ENCODE assay signal across 10 cellular contexts in genomic region chrX:56281789-56282188, GRCh38. TPM values are rescaled to one million over a fixed set of nuclear protein-coding genes. Genes with fewer than 3 reads are reported as not detected.
DNase-seq lines count a peak whose midpoint lies in the region; ATAC-seq and TF ChIP-seq lines count a peak whose summit lies in the region.
"Had no signal": no experiment of that assay in that cellular context is flagged by ENCODE, and none has a peak within 500 bp of the region (broad histone marks: within the 10 kb centered on the region; RNA-seq: fewer than 3 reads in every experiment).

No MANE protein-coding gene starts in this region.

- no peaks in the 10 kb centered on the region for H3K36me3 Mint-ChIP-seq in stimulated activated effector memory CD8-positive, alpha-beta T cell treated with anti-CD3 and anti-CD28 coated beads, Interleukin-12 subunit alpha, Interleukin-12 subunit beta, amount 100 ng/mL, for 72 hours

- H3K4me1 Mint-ChIP-seq in stimulated activated effector memory CD8-positive, alpha-beta T cell treated with anti-CD3 and anti-CD28 coated beads, Interleukin-12 subunit alpha, Interleukin-12 subunit beta, amount 100 ng/mL, for 72 hours, result no peaks in the 10 kb centered on the region

- no peaks in the 10 kb centered on the region for H3K27me3 ChIP-seq in BJ (ENCODE audit: control insufficient read depth, insufficient read depth, low read length)
- no peaks in the 10 kb centered on the region for H3K27me3 ChIP-seq in SJCRH30
- no peaks in the 10 kb centered on the region for H3K27me3 ChIP-seq in foreskin keratinocyte
- H3K27me3 ChIP-seq: neutrophil had no signal

- POLR2A ChIA-PET in BJ (lab: Charles Lee), result no interaction called here

- H3K4me3 ChIP-seq in BJ (ENCODE audit: low read depth, low read length) (no peak overlapping the region), GM12865 (ENCODE audit: low read depth, low read length) (no peak overlapping the region), SJCRH30 (no peak overlapping the region)
- H3K4me3 ChIP-seq: thoracic aorta had no signal

- TF ChIP-seq CTCF in BJ (IDR thresholded peaks at IDR 0.05; ENCODE audit: insufficient read depth, low read depth, low read length) (0 out of 2 replicates have a peak, but pooled peaks have one; percentile 6), GM12865 (IDR thresholded peaks at IDR 0.05; ENCODE audit: insufficient read depth, low read depth, low read length, missing control alignments) (no peak), foreskin keratinocyte (conservative IDR thresholded peaks at IDR 0.05) (peak; percentile 55)

- CTCF ChIA-PET in BJ (lab: Yijun Ruan, JAX), result interaction anchor here (0.9 to 1.5 kb wide), 3 partner anchors 445 to 696 kb away, joined by 3 to 11 read pairs (median 8); partner anchors contain the start of gene NBDY

- no peak overlapping the region for H3K27ac Mint-ChIP-seq in stimulated activated effector memory CD8-positive, alpha-beta T cell treated with anti-CD3 and anti-CD28 coated beads, Interleukin-12 subunit alpha, Interleukin-12 subunit beta, amount 100 ng/mL, for 72 hours

- H3K9me3 Mint-ChIP-seq in stimulated activated effector memory CD8-positive, alpha-beta T cell treated with anti-CD3 and anti-CD28 coated beads, Interleukin-12 subunit alpha, Interleukin-12 subunit beta, amount 100 ng/mL, for 72 hours, result no peaks in the 10 kb centered on the region

- H3K36me3 ChIP-seq in BJ (ENCODE audit: control insufficient read depth, insufficient read depth, low read length), result no peaks in the 10 kb centered on the region
- H3K36me3 ChIP-seq in SJCRH30, result no peaks in the 10 kb centered on the region
- H3K36me3 ChIP-seq: neutrophil, thoracic aorta had no signal

- H3K4me1 ChIP-seq in SJCRH30 (no peaks in the 10 kb centered on the region), foreskin keratinocyte (no peaks in the 10 kb centered on the region)

- H3K4me3 Mint-ChIP-seq in stimulated activated effector memory CD8-positive, alpha-beta T cell treated with anti-CD3 and anti-CD28 coated beads, Interleukin-12 subunit alpha, Interleukin-12 subunit beta, amount 100 ng/mL, for 72 hours, result no peak overlapping the region

- no peak overlapping the region for H3K27ac ChIP-seq in SJCRH30
- H3K27ac ChIP-seq in foreskin keratinocyte, result no peak overlapping the region
- H3K27ac ChIP-seq: neutrophil, thoracic aorta had no signal

- ATAC-seq in foreskin keratinocyte (no peak), HG03378 (IDR thresholded peaks at IDR 0.05; ENCODE audit: unreplicated experiment) (no peak)
- no peak for ATAC-seq in stimulated activated effector memory CD8-positive, alpha-beta T cell treated with anti-CD3 and anti-CD28 coated beads, Interleukin-12 subunit alpha, Interleukin-12 subunit beta, amount 100 ng/mL, for 72 hours

- no peaks in the 10 kb centered on the region for H3K9me3 ChIP-seq in SJCRH30 (replicated peaks)
- H3K9me3 ChIP-seq: neutrophil, thoracic aorta had no signal

- DNase-seq in BJ (ENCODE audit: low read depth) (no peak), GM12865 (ENCODE audit: low read depth) (peak; percentile 4), SJCRH30 (peak; percentile 1 to 22), foreskin keratinocyte (peak in 1 of 2 donors; percentile 1), amniotic stem cell (lab: John Stamatoyannopoulos, UW) (no peak), NCI-H146 (lab: John Stamatoyannopoulos, UW) (no peak)
- no peak for DNase-seq in stimulated activated effector memory CD8-positive, alpha-beta T cell treated with anti-CD3 and anti-CD28 coated beads, Interleukin-12 subunit alpha, Interleukin-12 subunit beta, amount 100 ng/mL, for 72 hours (ENCODE audit: low spot score in 2 of 2)

RNA-seq across cellular contexts. Expression of gene KLF8, which starts 49.6 kb away (rescaled TPM):
- polyA plus RNA-seq in BJ (2011; rRNA removed), result 1.5 and 1.9 TPM in 2 replicates
- polyA minus RNA-seq in BJ (2011; rRNA and poly(A)+ RNA removed), result 1.4 and 2.3 TPM in 2 replicates
- total RNA-seq in SJCRH30 (2014; rRNA removed; shearing (Covaris generic)), result not detected in 2 replicates
- 4.7 and 5.7 TPM in 2 replicates for total RNA-seq in foreskin keratinocyte
- polyA plus RNA-seq in foreskin keratinocyte, result 1.8 and 1.9 TPM in 2 replicates

Comparison
In these comparisons a context has a peak if more than half of its experiments do, and no peak if none do; other contexts are left out.
1. DNase-seq: peak in GM12865 (single experiment) and SJCRH30 (2 of 2); none in BJ (single experiment), stimulated activated effector memory CD8-positive, alpha-beta T cell treated with anti-CD3 and anti-CD28 coated beads, Interleukin-12 subunit alpha, Interleukin-12 subunit beta, amount 100 ng/mL, for 72 hours (0 of 2), amniotic stem cell (single experiment) and NCI-H146 (single experiment).